In genomic region chr5:180860887-180861822, GRCh38 we compare ENCODE assay signal across 8 cellular contexts. TPM values are rescaled to one million over a fixed set of nuclear protein-coding genes. Genes with fewer than 3 reads are reported as not detected.
DNase-seq lines count a peak whose midpoint lies in the region; ATAC-seq and TF ChIP-seq lines count a peak whose summit lies in the region.

Gene ZFP62 (minus strand): TSS chr5:180861276. CDS start chr5:180861219, 57 bp downstream.

- H3K27me3 Mint-ChIP-seq in activated naive CD8-positive, alpha-beta T cell = no peaks in the 10 kb centered on the region

- ATAC-seq in HG02623 (IDR thresholded peaks at IDR 0.05; ENCODE audit: unreplicated experiment) = peak; percentile 87

- H3K4me1 ChIP-seq in ovary (ENCODE audit: insufficient read depth) (peaks cover 3% of the 10 kb centered on the region), thymus (ENCODE audit: control insufficient read depth, insufficient read depth, low read length) (no peaks in the 10 kb centered on the region)

- TF ChIP-seq POLR2A in GM10847 (IDR thresholded peaks at IDR 0.05; ENCODE audit: extremely low read depth, insufficient read length) (peak; percentile 28), ovary (IDR thresholded peaks at IDR 0.05) (peak; percentile 41)

- H3K4me1 Mint-ChIP-seq in activated naive CD8-positive, alpha-beta T cell (ENCODE audit: low read depth) = peaks cover 17% of the 10 kb centered on the region

- TF ChIP-seq CTCF in ovary (IDR thresholded peaks at IDR 0.05) = peak in 1 of 3 donors; percentile 27

- H3K4me3 ChIP-seq in ovary (peak within 1 kb of the TSS; percentile 80), thymus (ENCODE audit: low read length) (peak within 1 kb of the TSS; percentile 89)

- peak within 1 kb of the TSS; percentile 94 for H3K4me3 Mint-ChIP-seq in activated naive CD8-positive, alpha-beta T cell

- H3K36me3 ChIP-seq in ovary (no peaks in the 10 kb centered on the region), thymus (ENCODE audit: control insufficient read depth, insufficient read depth) (peaks cover 6% of the 10 kb centered on the region)

- no peaks in the 10 kb centered on the region for H3K9me3 Mint-ChIP-seq in activated naive CD8-positive, alpha-beta T cell (ENCODE audit: low read depth)

- intact Hi-C loops in head of caudate nucleus (cut with DNase I) = loop anchor here (5.0 kb wide), 1 partner anchor 54 kb away; no protein-coding TSS in a partner anchor
- intact Hi-C loops in ovary (cut with DNase I) = loop anchor here in 2 of 4 donors (5.0 to 10.0 kb wide), 3 partner anchors 59 to 296 kb away; partner anchors contain the start of gene MGAT1 (in 1 of the 2)

- peak within 1 kb of the TSS; percentile 92 for H3K27ac Mint-ChIP-seq in activated naive CD8-positive, alpha-beta T cell

- H3K27me3 ChIP-seq in ovary (no peaks in the 10 kb centered on the region), thymus (ENCODE audit: control insufficient read depth, insufficient read depth) (no peaks in the 10 kb centered on the region)

- DNase-seq in NCI-H1092 treated with DMSO at 0.1 percent for 48 hours (lab: John Stamatoyannopoulos, UW) (peak; percentile 70), SKM-1 treated with dmso at 0.1 percent for 144 hours (lab: John Stamatoyannopoulos, UW; ENCODE audit: unreplicated experiment) (peak; percentile 83), head of caudate nucleus (peak; percentile 79 to 94 (median 89)), ovary (peak; percentile 88 to 95 (median 92))

- TF ChIP-seq EP300 in ovary (IDR thresholded peaks at IDR 0.05) = no peak

- H3K27ac ChIP-seq in ovary (peak within 1 kb of the TSS; percentile 64 to 77), thymus (ENCODE audit: low read depth) (peak within 1 kb of the TSS; percentile 98)

- H3K9me3 ChIP-seq in ovary (no peaks in the 10 kb centered on the region), thymus (ENCODE audit: control insufficient read depth) (no peaks in the 10 kb centered on the region)

- peaks cover under 1% of the 10 kb centered on the region for H3K36me3 Mint-ChIP-seq in activated naive CD8-positive, alpha-beta T cell

- 0 to 1% (median 0%) methylated on average over 64 to 84 of the region's 84 CpGs for WGBS in ovary, 3 donors
- WGBS in thymus = under 1% methylated on average over 84 of the region's 84 CpGs

RNA-seq across cellular contexts. Expression of gene ZFP62, which starts in this region (rescaled TPM):
- total RNA-seq in ovary = 10 to 100 TPM; 22.7 to 47.8 (median 33.8) TPM
- polyA plus RNA-seq in ovary (10 to 100 TPM; 23.2 to 36.3 TPM), thymus (48.6 TPM)

Comparison
In these comparisons a context has a peak if more than half of its experiments do, and no peak if none do; other contexts are left out.
1. Peak in every context shown above with its lines: DNase-seq, ATAC-seq, H3K4me3 ChIP-seq and H3K27ac ChIP-seq.